10 cellular contexts compared by ENCODE assay signal in the genomic region with DNA sequence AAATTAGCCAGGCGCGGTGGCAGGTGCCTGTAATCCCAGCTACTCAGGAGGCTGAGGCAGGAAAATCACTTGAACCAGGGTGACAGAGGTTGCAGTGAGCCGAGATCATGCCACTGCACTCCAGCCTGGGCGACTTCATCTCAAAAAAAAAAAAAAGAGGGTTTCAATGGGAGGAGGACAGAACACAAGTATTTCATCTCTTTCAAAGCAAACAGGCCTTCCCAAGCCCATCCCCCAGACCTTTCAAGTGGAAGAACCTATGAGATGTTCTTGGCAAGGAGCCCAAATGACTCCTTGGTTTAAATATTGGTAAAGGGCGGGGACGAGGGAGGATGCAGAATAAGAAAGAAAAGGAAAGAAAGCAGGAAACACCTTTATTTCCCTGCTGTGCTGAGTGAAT.
A peak's percentile ranks its signal among the peaks of the same experiment; 100 is the strongest.
DNase-seq lines count a peak whose midpoint lies in the region; ATAC-seq and TF ChIP-seq lines count a peak whose summit lies in the region.
"Had no signal": no experiment of that assay in that cellular context is flagged by ENCODE, and none has a peak within 500 bp of the region (broad histone marks: within the 10 kb centered on the region; RNA-seq: fewer than 3 reads in every experiment).

No MANE protein-coding gene starts in this region.

- peak overlapping the region; percentile 82 for H3K27ac ChIP-seq in GM23338 (ENCODE audit: low read depth)
- no peak overlapping the region for H3K27ac ChIP-seq in mammary epithelial cell (ENCODE audit: insufficient read depth, low read depth, low read length)

- peaks cover 6% of the 10 kb centered on the region; the same call in 1 of the 3 replicates for H3K9me3 Mint-ChIP-seq in GM23338

- H3K27me3 ChIP-seq in GM23338 (ENCODE audit: insufficient read depth) (no peaks in the 10 kb centered on the region), mammary epithelial cell (ENCODE audit: insufficient read depth, low read length) (no peaks in the 10 kb centered on the region), mucosa of stomach (ENCODE audit: control insufficient read depth, insufficient read depth, low read length) (no peaks in the 10 kb centered on the region)

- CTCF ChIA-PET in mammary epithelial cell (lab: Charles Lee; ENCODE audit: low non-redundant PET) = no interaction called here

- ATAC-seq in GM23338 = peak; percentile 75
- no peak for ATAC-seq in GM19023 (IDR thresholded peaks at IDR 0.05; ENCODE audit: unreplicated experiment)

- in situ Hi-C loops in mammary epithelial cell (cut with MboI; ENCODE audit: low sequenced_read_pairs in 2 of 2) = no loop called here

- H3K36me3 ChIP-seq in GM23338 (ENCODE audit: insufficient read depth) = no peaks in the 10 kb centered on the region
- H3K36me3 ChIP-seq in mammary epithelial cell (ENCODE audit: insufficient read depth, low read length) = no peaks in the 10 kb centered on the region
- no peaks in the 10 kb centered on the region for H3K36me3 ChIP-seq in mucosa of stomach (ENCODE audit: control insufficient read depth, insufficient read depth, low read length)
- H3K36me3 ChIP-seq: MG63 had no signal

- no peak for TF ChIP-seq CTCF in GM23338 (conservative IDR thresholded peaks at IDR 0.05; ENCODE audit: low read depth in 2 of 2)
- no peak for TF ChIP-seq CTCF in mammary epithelial cell (conservative IDR thresholded peaks at IDR 0.05 in 1 of 2, IDR thresholded peaks at IDR 0.05 in 1 of 2; ENCODE audit: extremely low read depth in 1 of 2, insufficient read depth in 1 of 2, low read depth in 1 of 2, low read length in 2 of 2)

- H4K20me1 ChIP-seq in GM23338 (replicated peaks; ENCODE audit: insufficient read depth) (no peaks in the 10 kb centered on the region), mammary epithelial cell (ENCODE audit: insufficient read depth, low read length) (no peaks in the 10 kb centered on the region)

- 86% methylated on average over 6 of the region's 6 CpGs for WGBS in mammary epithelial cell (ENCODE audit: low coverage, missing lambda C conversion rate)

- H2AFZ ChIP-seq in GM23338 = no peak overlapping the region
- H2AFZ ChIP-seq in mammary epithelial cell (ENCODE audit: low read depth, low read length) = no peak overlapping the region

- H3K9me2 ChIP-seq in GM23338 (ENCODE audit: insufficient read depth) = peaks cover 3% of the 10 kb centered on the region

- H3K4me3 Mint-ChIP-seq in GM23338 = no peak overlapping the region; the same call in 2 of the 3 replicates

- DNase-seq in GM23338 (ENCODE audit: low spot score) (peak; percentile 95), NCI-H187 treated with DMSO at 0.1 percent for 48 hours (lab: John Stamatoyannopoulos, UW) (peak; percentile 81), mammary epithelial cell (peak; percentile 83), hypothalamus (lab: John Stamatoyannopoulos, UW) (no peak)
- no peak for DNase-seq in stimulated activated CD4-positive, alpha-beta T cell treated with anti-CD3 and anti-CD28 coated beads, Interleukin-2, amount 100 ng/mL, for 24 hours
- DNase-seq: H7, MG63 had no signal

- H3K27ac Mint-ChIP-seq in GM23338 = peak overlapping the region; percentile 89

- H3F3A ChIP-seq in GM23338 (replicated peaks; ENCODE audit: low read depth) = peaks cover 4% of the 10 kb centered on the region; the same call in 1 of the 2 replicates

- intact Hi-C loops in mammary epithelial cell (cut with micrococcal nuclease) = loop anchor here (1.0 kb wide), 1 partner anchor 9 kb away; no protein-coding TSS in a partner anchor

- dilution Hi-C loops in mammary epithelial cell (cut with HindIII; ENCODE audit: low sequenced_read_pairs) = no loop called here

- peaks cover 26% of the 10 kb centered on the region for H3K4me1 ChIP-seq in GM23338 (ENCODE audit: insufficient read depth)
- peaks cover 23% of the 10 kb centered on the region for H3K4me1 ChIP-seq in mammary epithelial cell (ENCODE audit: insufficient read depth, low read length)
- peaks cover 26% of the 10 kb centered on the region for H3K4me1 ChIP-seq in mucosa of stomach (ENCODE audit: control insufficient read depth, insufficient read depth, low read length)

- H3K27me3 Mint-ChIP-seq in GM23338 (ENCODE audit: insufficient read depth, low read depth, poor library complexity) = peaks cover 8% of the 10 kb centered on the region

- no peaks in the 10 kb centered on the region; the same call in 2 of the 3 replicates for H3K36me3 Mint-ChIP-seq in GM23338 (ENCODE audit: low read depth)

- peaks cover 56% of the 10 kb centered on the region for H3K4me1 Mint-ChIP-seq in GM23338

- BruUV-seq in mammary epithelial cell (replicated peaks; lab: Mats Ljungman, UMichigan) = no TSS peak

- H3K4me3 ChIP-seq in GM23338 (no peak overlapping the region), mammary epithelial cell (replicated peaks in 1 of 3; ENCODE audit: insufficient read depth in 1 of 3, low read depth in 2 of 3, low read length in 3 of 3) (no peak overlapping the region), mucosa of stomach (ENCODE audit: low read length) (no peak overlapping the region)
- H3K4me3 ChIP-seq: GM12878, MG63 had no signal

- H3K9me3 ChIP-seq in mammary epithelial cell (replicated peaks; ENCODE audit: insufficient read depth, low read length) = no peaks in the 10 kb centered on the region
- no peaks in the 10 kb centered on the region for H3K9me3 ChIP-seq in mucosa of stomach (ENCODE audit: control insufficient read depth, low read length)
- H3K9me3 ChIP-seq: MG63 had no signal

- peak overlapping the region; percentile 28; the same call in 1 of the 2 replicates for H3K4me2 ChIP-seq in GM23338
- no peak overlapping the region for H3K4me2 ChIP-seq in mammary epithelial cell (ENCODE audit: insufficient read depth, low read depth, low read length)

- H3K9ac ChIP-seq in mammary epithelial cell (ENCODE audit: insufficient read depth, low read length) (no peak overlapping the region), mucosa of stomach (ENCODE audit: low read length) (peak overlapping the region; percentile 35)

- no peaks in the 10 kb centered on the region for H3K79me2 ChIP-seq in GM23338 (replicated peaks; ENCODE audit: insufficient read depth)
- H3K79me2 ChIP-seq in mammary epithelial cell (ENCODE audit: insufficient read depth, low read length) = no peaks in the 10 kb centered on the region

TF ChIP-seq in GM23338, 12 proteins besides CTCF, POLR2A, EP300 and RAD21 (continues in another document):
- TF ChIP-seq EZH2phosphoT487 (IDR thresholded peaks at IDR 0.05; ENCODE audit: unreplicated experiment) (no peak), EZH2 (IDR thresholded peaks at IDR 0.05; ENCODE audit: low read depth, unreplicated experiment) (no peak), POLR2AphosphoS5 (IDR thresholded peaks at IDR 0.05; ENCODE audit: low read depth) (no peak)
- TF ChIP-seq, protein P1, sequence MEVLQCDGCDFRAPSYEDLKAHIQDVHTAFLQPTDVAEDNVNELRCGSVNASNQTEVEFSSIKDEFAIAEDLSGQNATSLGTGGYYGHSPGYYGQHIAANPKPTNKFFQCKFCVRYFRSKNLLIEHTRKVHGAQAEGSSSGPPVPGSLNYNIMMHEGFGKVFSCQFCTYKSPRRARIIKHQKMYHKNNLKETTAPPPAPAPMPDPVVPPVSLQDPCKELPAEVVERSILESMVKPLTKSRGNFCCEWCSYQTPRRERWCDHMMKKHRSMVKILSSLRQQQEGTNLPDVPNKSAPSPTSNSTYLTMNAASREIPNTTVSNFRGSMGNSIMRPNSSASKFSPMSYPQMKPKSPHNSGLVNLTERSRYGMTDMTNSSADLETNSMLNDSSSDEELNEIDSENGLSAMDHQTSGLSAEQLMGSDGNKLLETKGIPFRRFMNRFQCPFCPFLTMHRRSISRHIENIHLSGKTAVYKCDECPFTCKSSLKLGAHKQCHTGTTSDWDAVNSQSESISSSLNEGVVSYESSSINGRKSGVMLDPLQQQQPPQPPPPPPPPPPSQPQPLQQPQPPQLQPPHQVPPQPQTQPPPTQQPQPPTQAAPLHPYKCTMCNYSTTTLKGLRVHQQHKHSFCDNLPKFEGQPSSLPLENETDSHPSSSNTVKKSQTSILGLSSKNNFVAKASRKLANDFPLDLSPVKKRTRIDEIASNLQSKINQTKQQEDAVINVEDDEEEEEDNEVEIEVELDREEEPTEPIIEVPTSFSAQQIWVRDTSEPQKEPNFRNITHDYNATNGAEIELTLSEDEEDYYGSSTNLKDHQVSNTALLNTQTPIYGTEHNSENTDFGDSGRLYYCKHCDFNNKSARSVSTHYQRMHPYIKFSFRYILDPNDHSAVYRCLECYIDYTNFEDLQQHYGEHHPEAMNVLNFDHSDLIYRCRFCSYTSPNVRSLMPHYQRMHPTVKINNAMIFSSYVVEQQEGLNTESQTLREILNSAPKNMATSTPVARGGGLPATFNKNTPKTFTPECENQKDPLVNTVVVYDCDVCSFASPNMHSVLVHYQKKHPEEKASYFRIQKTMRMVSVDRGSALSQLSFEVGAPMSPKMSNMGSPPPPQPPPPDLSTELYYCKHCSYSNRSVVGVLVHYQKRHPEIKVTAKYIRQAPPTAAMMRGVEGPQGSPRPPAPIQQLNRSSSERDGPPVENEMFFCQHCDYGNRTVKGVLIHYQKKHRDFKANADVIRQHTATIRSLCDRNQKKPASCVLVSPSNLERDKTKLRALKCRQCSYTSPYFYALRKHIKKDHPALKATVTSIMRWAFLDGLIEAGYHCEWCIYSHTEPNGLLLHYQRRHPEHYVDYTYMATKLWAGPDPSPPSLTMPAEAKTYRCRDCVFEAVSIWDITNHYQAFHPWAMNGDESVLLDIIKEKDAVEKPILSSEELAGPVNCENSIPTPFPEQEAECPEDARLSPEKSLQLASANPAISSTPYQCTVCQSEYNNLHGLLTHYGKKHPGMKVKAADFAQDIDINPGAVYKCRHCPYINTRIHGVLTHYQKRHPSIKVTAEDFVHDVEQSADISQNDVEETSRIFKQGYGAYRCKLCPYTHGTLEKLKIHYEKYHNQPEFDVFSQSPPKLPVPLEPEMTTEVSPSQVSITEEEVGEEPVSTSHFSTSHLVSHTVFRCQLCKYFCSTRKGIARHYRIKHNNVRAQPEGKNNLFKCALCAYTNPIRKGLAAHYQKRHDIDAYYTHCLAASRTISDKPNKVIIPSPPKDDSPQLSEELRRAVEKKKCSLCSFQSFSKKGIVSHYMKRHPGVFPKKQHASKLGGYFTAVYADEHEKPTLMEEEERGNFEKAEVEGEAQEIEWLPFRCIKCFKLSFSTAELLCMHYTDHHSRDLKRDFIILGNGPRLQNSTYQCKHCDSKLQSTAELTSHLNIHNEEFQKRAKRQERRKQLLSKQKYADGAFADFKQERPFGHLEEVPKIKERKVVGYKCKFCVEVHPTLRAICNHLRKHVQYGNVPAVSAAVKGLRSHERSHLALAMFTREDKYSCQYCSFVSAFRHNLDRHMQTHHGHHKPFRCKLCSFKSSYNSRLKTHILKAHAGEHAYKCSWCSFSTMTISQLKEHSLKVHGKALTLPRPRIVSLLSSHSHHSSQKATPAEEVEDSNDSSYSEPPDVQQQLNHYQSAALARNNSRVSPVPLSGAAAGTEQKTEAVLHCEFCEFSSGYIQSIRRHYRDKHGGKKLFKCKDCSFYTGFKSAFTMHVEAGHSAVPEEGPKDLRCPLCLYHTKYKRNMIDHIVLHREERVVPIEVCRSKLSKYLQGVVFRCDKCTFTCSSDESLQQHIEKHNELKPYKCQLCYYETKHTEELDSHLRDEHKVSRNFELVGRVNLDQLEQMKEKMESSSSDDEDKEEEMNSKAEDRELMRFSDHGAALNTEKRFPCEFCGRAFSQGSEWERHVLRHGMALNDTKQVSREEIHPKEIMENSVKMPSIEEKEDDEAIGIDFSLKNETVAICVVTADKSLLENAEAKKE (CRISPR knock-in tag; IDR thresholded peaks at IDR 0.05) = 0 out of 2 replicates have a peak, but pooled peaks have one; percentile 8

Comparison
In these comparisons a context has a peak if more than half of its experiments do, and no peak if none do; other contexts are left out.
1. DNase-seq: peak in GM23338 (single experiment), NCI-H187 treated with DMSO at 0.1 percent for 48 hours (single experiment) and mammary epithelial cell (single experiment); none in stimulated activated CD4-positive, alpha-beta T cell treated with anti-CD3 and anti-CD28 coated beads, Interleukin-2, amount 100 ng/mL, for 24 hours (0 of 2) and hypothalamus (0 of 51).